ENCODE assay signal across 8 cellular contexts in the genomic region with DNA sequence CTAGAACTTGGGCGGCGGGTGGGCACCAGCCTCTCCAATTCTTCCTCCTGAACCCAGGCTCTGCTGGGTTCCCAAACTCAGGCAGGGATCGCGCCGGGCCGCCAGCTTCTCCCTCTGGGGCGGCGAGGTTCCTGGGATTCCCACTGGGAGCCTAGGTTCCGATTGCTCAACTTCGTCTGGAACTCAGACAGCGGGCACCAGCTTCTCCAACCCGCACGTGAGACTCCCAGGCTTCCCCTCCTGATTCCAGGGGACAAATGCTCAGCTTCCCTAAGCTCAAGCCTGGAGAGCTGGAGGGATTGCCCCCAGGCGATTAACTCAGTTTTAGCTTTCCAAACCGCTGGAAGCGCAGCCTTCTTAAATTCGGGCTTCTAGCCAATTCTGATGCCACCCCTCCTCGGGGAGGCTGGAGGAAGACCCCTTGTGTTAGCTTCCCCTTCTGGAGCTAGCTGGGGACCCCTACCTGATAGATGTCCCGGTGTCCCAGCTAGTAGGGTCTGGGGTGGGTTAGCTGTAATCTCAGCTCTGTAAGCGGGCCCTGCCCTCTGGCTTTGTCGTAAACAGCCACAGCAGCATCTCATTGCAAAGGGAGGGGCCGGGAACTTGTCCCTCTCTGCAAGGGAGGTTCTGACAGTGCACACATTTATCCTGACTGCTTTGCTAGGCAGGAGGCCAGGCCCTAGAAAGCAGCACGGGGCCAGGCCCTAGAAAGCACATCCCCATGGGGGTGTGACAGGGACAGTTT. TPM values are rescaled to one million over a fixed set of nuclear protein-coding genes. Genes with fewer than 3 reads are reported as not detected.
A peak's percentile ranks its signal among the peaks of the same experiment; 100 is the strongest.
DNase-seq lines count a peak whose midpoint lies in the region; ATAC-seq, FAIRE-seq and TF ChIP-seq lines count a peak whose summit lies in the region.

No MANE protein-coding gene starts in this region.

- WGBS in HUES64 = 14% methylated on average over 23 of the region's 23 CpGs

- CTCF ChIA-PET in CD4-positive, alpha-beta memory T cell (lab: Charles Lee; ENCODE audit: partially characterized antibody) = interaction anchor here (0.8 to 1.8 kb wide), 6 partner anchors 12 to 129 kb away, joined by 3 to 12 read pairs (median 3); a partner anchor contains a TSS

- FAIRE-seq in bronchial epithelial cell (lab: Jason Lieb, UNC) = no peak

- no peaks in the 10 kb centered on the region for H3K9me3 ChIP-seq in CD4-positive, alpha-beta memory T cell (ENCODE audit: control insufficient read depth in 1 of 2, low read length in 2 of 2)
- H3K9me3 ChIP-seq in HUES64 (ENCODE audit: insufficient read depth, low read depth, low read length) = no peaks in the 10 kb centered on the region
- no peaks in the 10 kb centered on the region for H3K9me3 ChIP-seq in mucosa of rectum (ENCODE audit: control insufficient read depth in 2 of 2, low read length in 2 of 2)

- POLR2A ChIA-PET in CD4-positive, alpha-beta memory T cell (lab: Charles Lee; ENCODE audit: partially characterized antibody) = interaction anchor here (0.6 to 6.2 kb wide), 8 partner anchors 11 to 192 kb away, joined by 3 to 94 read pairs (median 5); a partner anchor contains a TSS

- no peaks in the 10 kb centered on the region for H3K9me3 Mint-ChIP-seq in CD4-positive, alpha-beta memory T cell

- peaks cover 7% of the 10 kb centered on the region in 2 donors for H3K36me3 Mint-ChIP-seq in CD4-positive, alpha-beta memory T cell

- no peaks in the 10 kb centered on the region for H3K27me3 ChIP-seq in CD4-positive, alpha-beta memory T cell (ENCODE audit: insufficient read depth, low read length)
- H3K27me3 ChIP-seq in HUES64 (ENCODE audit: insufficient read depth, low read length) (no peaks in the 10 kb centered on the region), bronchial epithelial cell (ENCODE audit: control insufficient read depth, insufficient read depth, low read length) (no peaks in the 10 kb centered on the region), mucosa of rectum (ENCODE audit: control insufficient read depth in 2 of 2, insufficient read depth in 2 of 2, low read length in 2 of 2) (no peaks in the 10 kb centered on the region)

- H3K9ac ChIP-seq in HUES64 (ENCODE audit: low read depth, low read length) (peak overlapping the region; percentile 52), mucosa of rectum (ENCODE audit: low read depth in 1 of 2, low read length in 2 of 2) (peak overlapping the region; percentile 66 to 72)

- peak overlapping the region; percentile 42 for H3K27ac ChIP-seq in CD4-positive, alpha-beta memory T cell (ENCODE audit: low read depth, low read length)
- H3K27ac ChIP-seq in HUES64 (ENCODE audit: low read depth, low read length) (no peak overlapping the region), mucosa of rectum (ENCODE audit: low read depth in 2 of 2, low read length in 2 of 2) (peak overlapping the region; percentile 61 to 70)

- H3K4me3 Mint-ChIP-seq in CD4-positive, alpha-beta memory T cell = peak overlapping the region; percentile 53 to 82 (median 64)

- peak overlapping the region; percentile 65 to 69 for H3K4me3 ChIP-seq in CD4-positive, alpha-beta memory T cell (ENCODE audit: low read length in 2 of 2)
- H3K4me3 ChIP-seq in HUES64 (ENCODE audit: low read length) (peak overlapping the region; percentile 69), bronchial epithelial cell (ENCODE audit: low read depth, low read length) (peak overlapping the region; percentile 62), mucosa of rectum (ENCODE audit: low read length in 2 of 2) (peak overlapping the region; percentile 76 to 83)

- H3K27me3 Mint-ChIP-seq in CD4-positive, alpha-beta memory T cell = no peaks in the 10 kb centered on the region

- peaks cover 7 to 16% (median 9%) of the 10 kb centered on the region in 4 donors for H3K4me1 Mint-ChIP-seq in CD4-positive, alpha-beta memory T cell

- TF ChIP-seq CTCF in bronchial epithelial cell (IDR thresholded peaks at IDR 0.05; ENCODE audit: insufficient read depth, low read length, severe bottlenecking) (no peak), GM13976 (IDR thresholded peaks at IDR 0.05; ENCODE audit: borderline replicate concordance, control extremely low read depth, extremely low read depth, insufficient read depth, missing control alignments) (no peak)

- in situ Hi-C loops in GM13976 (cut with MboI; ENCODE audit: low sequenced_read_pairs, unreplicated experiment) = no loop called here

- intact Hi-C loops in CD4-positive, alpha-beta memory T cell (cut with micrococcal nuclease) = loop anchor here (1.0 kb wide), 2 partner anchors 11 to 34 kb away; a partner anchor contains a TSS

- ATAC-seq in GM21515 (IDR thresholded peaks at IDR 0.05; ENCODE audit: unreplicated experiment) = no peak

- H3K4me1 ChIP-seq in CD4-positive, alpha-beta memory T cell (ENCODE audit: insufficient read depth, low read length) = peaks cover 18% of the 10 kb centered on the region
- H3K4me1 ChIP-seq in HUES64 (ENCODE audit: insufficient read depth, low read length) (0 out of 2 replicates have a peak, but pooled peaks cover 4% of the 10 kb centered on the region), mucosa of rectum (ENCODE audit: control insufficient read depth in 2 of 2, insufficient read depth in 2 of 2, low read length in 2 of 2) (peaks cover 16 to 20% of the 10 kb centered on the region in 2 donors)

- H3K27ac Mint-ChIP-seq in CD4-positive, alpha-beta memory T cell = peak overlapping the region in 4 of 7 donors; percentile 15 to 87 (median 49)

- H3K36me3 ChIP-seq in CD4-positive, alpha-beta memory T cell (ENCODE audit: insufficient read depth, low read length) = no peaks in the 10 kb centered on the region
- H3K36me3 ChIP-seq in HUES64 (ENCODE audit: insufficient read depth, low read length) (peaks cover 18% of the 10 kb centered on the region; the same call in 1 of the 2 replicates), bronchial epithelial cell (ENCODE audit: control insufficient read depth, insufficient read depth, low read length) (no peaks in the 10 kb centered on the region), mucosa of rectum (ENCODE audit: control insufficient read depth in 2 of 2, insufficient read depth in 2 of 2, low read length in 2 of 2) (peaks cover 4 to 15% of the 10 kb centered on the region in 2 donors)

- peak in 1 of 5 donors; percentile 22 for DNase-seq in CD4-positive, alpha-beta memory T cell
- DNase-seq in bronchial epithelial cell (ENCODE audit: low read depth) (no peak), NCI-H69 (lab: John Stamatoyannopoulos, UW) (no peak), GM13976 (ENCODE audit: low spot score) (no peak), HPDE6-E6E7 (ENCODE audit: extremely low spot score) (no peak)

RNA-seq across cellular contexts. Expression of a gene that starts 0.7 kb away (rescaled TPM):
- total RNA-seq in CD4-positive, alpha-beta memory T cell = 10 to 100 TPM; 14.1 to 14.9 TPM
- polyA plus RNA-seq in CD4-positive, alpha-beta memory T cell = 1 to 10 TPM; 8.0 to 9.1 TPM
- polyA plus RNA-seq in HUES64 (2013, experiment 1 of 2) = 13.7 TPM
- 9.6 TPM for polyA plus RNA-seq in HUES64 (2013, experiment 2 of 2)
- 3.7 and 3.8 TPM in 2 replicates for total RNA-seq in bronchial epithelial cell

RNA-seq across cellular contexts. Expression of a gene that starts 7.2 kb away (rescaled TPM):
- 1 to 10 TPM; 8.4 to 8.7 TPM for total RNA-seq in CD4-positive, alpha-beta memory T cell
- polyA plus RNA-seq in CD4-positive, alpha-beta memory T cell = 1 to 10 TPM in 1 of 2 donors, not detected in 1; 1.6 TPM
- 39.2 TPM for polyA plus RNA-seq in HUES64 (2013, experiment 1 of 2)
- polyA plus RNA-seq in HUES64 (2013, experiment 2 of 2) = 51.6 TPM
- total RNA-seq in bronchial epithelial cell = 3.5 and 3.9 TPM in 2 replicates

RNA-seq across cellular contexts. Expression of a gene that starts 12.4 kb away (rescaled TPM):
- total RNA-seq in CD4-positive, alpha-beta memory T cell = 100 to 1,000 TPM; 168 to 169 TPM
- 10 to 100 TPM in 1 of 2 donors, 1 to 10 TPM in 1; 4.7 to 14.1 TPM for polyA plus RNA-seq in CD4-positive, alpha-beta memory T cell
- 59.8 TPM for polyA plus RNA-seq in HUES64 (2013, experiment 1 of 2)
- polyA plus RNA-seq in HUES64 (2013, experiment 2 of 2) = 63.3 TPM
- 35.6 and 40.8 TPM in 2 replicates for total RNA-seq in bronchial epithelial cell

RNA-seq across cellular contexts. Expression of a gene that starts 34.3 kb away (rescaled TPM):
- under 1 TPM; 0.64 to 0.73 TPM for total RNA-seq in CD4-positive, alpha-beta memory T cell
- polyA plus RNA-seq in CD4-positive, alpha-beta memory T cell = 1 to 10 TPM in 1 of 2 donors, under 1 TPM in 1; 0.64 to 1.7 TPM
- polyA plus RNA-seq in HUES64 (2013, experiment 1 of 2) = 1.5 TPM
- polyA plus RNA-seq in HUES64 (2013, experiment 2 of 2) = 2.4 TPM
- 2.1 and 3.8 TPM in 2 replicates for total RNA-seq in bronchial epithelial cell
